In genomic region chr19:17347361-17347760, GRCh38 we compare ENCODE assay signal across 17 cellular contexts. TPM values are rescaled to one million over a fixed set of nuclear protein-coding genes. Genes with fewer than 3 reads are reported as not detected.
A peak's percentile ranks its signal among the peaks of the same experiment; 100 is the strongest.
DNase-seq lines count a peak whose midpoint lies in the region; ATAC-seq and TF ChIP-seq lines count a peak whose summit lies in the region.
"Had no signal": no experiment of that assay in that cellular context is flagged by ENCODE, and none has a peak within 500 bp of the region (broad histone marks: within the 10 kb centered on the region; RNA-seq: fewer than 3 reads in every experiment).

No MANE protein-coding gene starts in this region.

- no peak for TF ChIP-seq POLR2A in gastrocnemius medialis (IDR thresholded peaks at IDR 0.05)

- no peaks in the 10 kb centered on the region for H3K4me1 Mint-ChIP-seq in Calu3 (ENCODE audit: low read depth, unreplicated experiment)

- ATAC-seq in left cardiac atrium (peak; percentile 52 to 55), gastrocnemius medialis (peak in 1 of 2 donors; percentile 54), foreskin keratinocyte (no peak)

- H3K36me3 Mint-ChIP-seq in Calu3 (ENCODE audit: insufficient read depth, unreplicated experiment) = peaks cover 10% of the 10 kb centered on the region

- H3K27ac ChIP-seq in ascending aorta = peak overlapping the region; percentile 87 to 90
- peak overlapping the region; percentile 54 to 75 (median 69) for H3K27ac ChIP-seq in gastrocnemius medialis
- no peak overlapping the region for H3K27ac ChIP-seq in effector memory CD4-positive, alpha-beta T cell (ENCODE audit: insufficient read depth, low read length, poor library complexity, severe bottlenecking)
- H3K27ac ChIP-seq in foreskin keratinocyte = no peak overlapping the region

- CTCF ChIA-PET in Calu3 (lab: Charles Lee) = no interaction called here

- intact Hi-C loops in Calu3 (cut with micrococcal nuclease; ENCODE audit: unreplicated experiment) (no loop called here), ascending aorta (cut with DNase I) (loop anchor here (2.0 kb wide), 1 partner anchor 121 kb away; no protein-coding TSS in a partner anchor), left cardiac atrium (cut with DNase I) (loop anchor here (1.0 to 5.0 kb wide), 4 partner anchors 39 to 510 kb away; partner anchors contain the start of gene RPL18A (in 1 of the 2)), gastrocnemius medialis (cut with DNase I; ENCODE audit: low total_unique reads) (no loop called here)

- H3K9me3 Mint-ChIP-seq in Calu3 (ENCODE audit: low read depth, unreplicated experiment) = no peaks in the 10 kb centered on the region
- H3K9me3 Mint-ChIP-seq: central memory CD8-positive, alpha-beta T cell had no signal

- H3K27me3 Mint-ChIP-seq in Calu3 (ENCODE audit: unreplicated experiment) = peaks cover 30% of the 10 kb centered on the region

- peaks cover 5 to 32% of the 10 kb centered on the region in 2 donors for H3K4me1 ChIP-seq in ascending aorta
- H3K4me1 ChIP-seq in gastrocnemius medialis = peaks cover 30 to 33% of the 10 kb centered on the region in 2 donors
- H3K4me1 ChIP-seq in effector memory CD4-positive, alpha-beta T cell (ENCODE audit: control insufficient read depth, insufficient read depth, low read length, poor library complexity, severe bottlenecking) = no peaks in the 10 kb centered on the region
- no peaks in the 10 kb centered on the region for H3K4me1 ChIP-seq in foreskin keratinocyte

- H3K27me3 ChIP-seq in ascending aorta (no peaks in the 10 kb centered on the region), gastrocnemius medialis (no peaks in the 10 kb centered on the region), foreskin keratinocyte (no peaks in the 10 kb centered on the region)
- peaks cover 4% of the 10 kb centered on the region for H3K27me3 ChIP-seq in effector memory CD4-positive, alpha-beta T cell (replicated peaks; ENCODE audit: control insufficient read depth, insufficient read depth, low read length, poor library complexity, severe bottlenecking)

- TF ChIP-seq CTCF in Calu3 (IDR thresholded peaks at IDR 0.05; ENCODE audit: unreplicated experiment) = no peak
- TF ChIP-seq CTCF in ascending aorta (IDR thresholded peaks at IDR 0.05) = no peak
- TF ChIP-seq CTCF in gastrocnemius medialis (IDR thresholded peaks at IDR 0.05 in 4 of 5, conservative IDR thresholded peaks at IDR 0.05 in 1 of 5) = no peak
- TF ChIP-seq CTCF in foreskin keratinocyte (conservative IDR thresholded peaks at IDR 0.05) = no peak

- BruUV-seq in Calu3 (replicated peaks; lab: Mats Ljungman, UMichigan) = no TSS peak

- no peaks in the 10 kb centered on the region for H3K9me3 ChIP-seq in ascending aorta
- no peaks in the 10 kb centered on the region for H3K9me3 ChIP-seq in gastrocnemius medialis
- no peaks in the 10 kb centered on the region for H3K9me3 ChIP-seq in effector memory CD4-positive, alpha-beta T cell (ENCODE audit: control insufficient read depth, low read length)

- H3K36me3 ChIP-seq in ascending aorta (peaks cover 0 to 3% of the 10 kb centered on the region in 2 donors), gastrocnemius medialis (no peaks in the 10 kb centered on the region)
- no peaks in the 10 kb centered on the region for H3K36me3 ChIP-seq in effector memory CD4-positive, alpha-beta T cell (ENCODE audit: control insufficient read depth, insufficient read depth, low read length)

- no peak overlapping the region for H3K4me3 Mint-ChIP-seq in Calu3 (ENCODE audit: low read depth, unreplicated experiment)
- H3K4me3 Mint-ChIP-seq: central memory CD8-positive, alpha-beta T cell had no signal

- H3K4me3 ChIP-seq in ascending aorta = no peak overlapping the region
- no peak overlapping the region for H3K4me3 ChIP-seq in gastrocnemius medialis
- H3K4me3 ChIP-seq in effector memory CD4-positive, alpha-beta T cell (ENCODE audit: insufficient read depth, low read depth, low read length, poor library complexity, severe bottlenecking) = no peak overlapping the region

- in situ Hi-C loops in gastrocnemius medialis (cut with MboI; ENCODE audit: low sequenced_read_pairs in 4 of 4) = loop anchor here (5.0 to 10.0 kb wide), 2 partner anchors 40 to 117 kb away; partner anchors contain the start of gene NXNL1 (in 1 of the 4)

- DNase-seq in Calu3 (no peak), ascending aorta (ENCODE audit: low spot score in 2 of 2) (peak in 1 of 2 donors; percentile 81), left cardiac atrium (peak; percentile 61), gastrocnemius medialis (peak in 1 of 2 donors; percentile 35), NCI-H510A (lab: John Stamatoyannopoulos, UW) (no peak), foreskin keratinocyte (no peak)
- DNase-seq in activated CD8-positive, alpha-beta memory T cell treated with anti-CD3 and anti-CD28 coated beads, Interleukin-2, amount 50 U/mL, for 48 hours = no peak
- DNase-seq in effector memory CD4-positive, alpha-beta T cell = no peak
- DNase-seq: activated CD8-positive, alpha-beta memory T cell treated with anti-CD3 and anti-CD28 coated beads for 24 hours; activated naive CD4-positive, alpha-beta T cell treated with Interleukin-2 at 50 U/mL for 16 hours; DMS79; NCI-H1092 treated with DMSO at 0.1 percent for 48 hours; NCI-H446 treated with DMSO at 0.1 percent for 48 hours; RPMI8226 had no signal

- H3K27ac Mint-ChIP-seq in Calu3 (ENCODE audit: unreplicated experiment) = peak overlapping the region; percentile 34

RNA-seq across cellular contexts. Expression of gene GTPBP3, which starts 10.0 kb away (rescaled TPM):
- total RNA-seq in Calu3 (2022) (30.6 and 40.9 TPM in 2 replicates), ascending aorta (256 TPM), left cardiac atrium (10 to 100 TPM in 1 of 2 donors, 1 to 10 TPM in 1; 9.7 to 12.8 TPM), gastrocnemius medialis (10 to 100 TPM in 3 of 4 donors, 1 to 10 TPM in 1; 6.7 to 21.3 (median 11.1) TPM), foreskin keratinocyte (14.9 and 18.7 TPM in 2 replicates)
- polyA plus RNA-seq in foreskin keratinocyte = 14.3 and 16.6 TPM in 2 replicates

RNA-seq across cellular contexts. Expression of gene ANO8, which starts 12.7 kb away (rescaled TPM):
- total RNA-seq in Calu3 (2022) (9.6 and 10.5 TPM in 2 replicates), ascending aorta (34.8 TPM), left cardiac atrium (1 to 10 TPM; 9.5 to 10.0 TPM), gastrocnemius medialis (10 to 100 TPM in 2 of 4 donors, 1 to 10 TPM in 2; 6.2 to 24.5 (median 9.9) TPM), foreskin keratinocyte (2.1 and 2.9 TPM in 2 replicates)
- polyA plus RNA-seq in foreskin keratinocyte = 1.2 and 1.4 TPM in 2 replicates

RNA-seq across cellular contexts. Expression of gene PLVAP, which starts 29.8 kb away (rescaled TPM):
- total RNA-seq in Calu3 (2022) = not detected in 2 replicates
- 378 TPM for total RNA-seq in ascending aorta
- 100 to 1,000 TPM; 102 to 137 TPM for total RNA-seq in left cardiac atrium
- total RNA-seq in gastrocnemius medialis = 10 to 100 TPM; 11.5 to 45.1 (median 18.8) TPM
- not detected in 2 replicates for total RNA-seq in foreskin keratinocyte
- polyA plus RNA-seq in foreskin keratinocyte = not detected in 2 replicates
- total RNA-seq: fibroblast of villous mesenchyme had no signal
- polyA plus RNA-seq: neural cell had no signal

RNA-seq across cellular contexts. Expression of gene DDA1, which starts 38.0 kb away (rescaled TPM):
- total RNA-seq in Calu3 (2022) (50.8 and 54.9 TPM in 2 replicates), ascending aorta (15.8 TPM), left cardiac atrium (10 to 100 TPM; 27.5 to 33.3 TPM), gastrocnemius medialis (10 to 100 TPM; 18.7 to 40.0 (median 27.0) TPM), foreskin keratinocyte (54.7 and 59.1 TPM in 2 replicates)
- polyA plus RNA-seq in foreskin keratinocyte = 76.4 and 78.6 TPM in 2 replicates

RNA-seq across cellular contexts. Expression of gene MRPL34, which starts 41.7 kb away (rescaled TPM):
- 37.9 and 38.4 TPM in 2 replicates for total RNA-seq in Calu3 (2022)
- total RNA-seq in ascending aorta = 98.9 TPM
- total RNA-seq in left cardiac atrium = 100 to 1,000 TPM; 147 to 152 TPM
- total RNA-seq in gastrocnemius medialis = 100 to 1,000 TPM; 145 to 369 (median 249) TPM
- total RNA-seq in foreskin keratinocyte = 38.8 and 43.6 TPM in 2 replicates
- polyA plus RNA-seq in foreskin keratinocyte = 99.8 and 114 TPM in 2 replicates

Comparison
In these comparisons a context has a peak if more than half of its experiments do, and no peak if none do; other contexts are left out.
1. H3K27ac ChIP-seq: peak in ascending aorta (2 of 2) and gastrocnemius medialis (4 of 4); none in effector memory CD4-positive, alpha-beta T cell (single experiment) and foreskin keratinocyte (single experiment).
2. RNA of gene PLVAP, which starts 29.8 kb away (total RNA-seq): 378 TPM in ascending aorta (single experiment), 102 to 137 TPM in left cardiac atrium and 11.5 to 45.1 TPM in gastrocnemius medialis; not detected in Calu3 and not detected in foreskin keratinocyte; every median in the first group is over 10 times any median in the second.
3. intact Hi-C loops: an anchor here in ascending aorta (2.0 kb wide) and left cardiac atrium (1.0 to 5.0 kb wide); none called in Calu3 and gastrocnemius medialis.